In the genomic region with DNA sequence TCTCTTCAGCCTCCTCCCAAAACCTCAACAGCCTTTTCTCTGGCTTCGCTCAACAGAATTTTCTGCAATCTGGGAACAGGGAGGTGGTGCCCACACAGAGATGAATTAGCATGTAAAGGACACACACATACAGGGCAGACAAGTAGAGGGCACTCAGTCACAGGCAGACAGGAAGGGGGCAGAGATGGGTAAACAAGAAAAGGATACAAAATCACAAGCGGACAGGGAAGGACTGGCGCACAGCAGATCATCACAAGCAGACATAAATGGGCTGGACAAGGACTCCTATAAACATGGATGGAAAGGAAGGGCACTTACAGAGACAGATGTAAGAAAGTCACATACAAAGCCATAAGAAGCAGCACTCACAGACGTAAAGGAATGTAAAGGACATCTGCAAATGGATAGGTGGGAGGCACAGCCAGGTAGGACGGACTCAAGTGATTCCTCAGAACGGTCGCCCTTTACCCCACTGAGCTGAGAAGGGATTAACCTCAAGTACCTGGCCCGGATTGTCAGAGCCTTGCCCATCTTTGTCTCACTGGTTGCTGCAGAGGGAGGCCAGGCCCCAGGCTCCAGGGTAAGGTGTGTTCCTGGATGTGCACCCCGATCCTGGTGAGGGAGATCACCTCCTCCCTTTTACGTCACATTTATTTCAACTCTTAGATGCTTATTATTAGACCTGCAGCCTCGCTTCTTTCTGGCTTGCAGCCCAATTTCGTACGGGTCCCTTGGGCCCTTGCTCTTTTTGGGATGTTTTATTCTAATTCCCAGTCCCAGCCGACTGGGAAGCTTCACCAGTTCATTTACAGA, we compare ENCODE assay signal across 8 cellular contexts. TPM values are rescaled to one million over a fixed set of nuclear protein-coding genes. Genes with fewer than 3 reads are reported as not detected.
DNase-seq lines count a peak whose midpoint lies in the region; ATAC-seq, FAIRE-seq and TF ChIP-seq lines count a peak whose summit lies in the region.

No MANE protein-coding gene starts in this region.

- TF ChIP-seq EP300 in HepG2 (IDR thresholded peaks at IDR 0.05; ENCODE audit: low read depth in 2 of 2, low read length in 2 of 2), result no peak
- TF ChIP-seq EP300 in HepG2 (CRISPR knock-in tag; IDR thresholded peaks at IDR 0.05; ENCODE audit: borderline replicate concordance), result no peak
- TF ChIP-seq EP300 in upper lobe of left lung (IDR thresholded peaks at IDR 0.05), result no peak

- TSS peak; percentile 83 for BruUV-seq in HepG2 (replicated peaks; lab: Mats Ljungman, UMichigan)

- H3K27ac ChIP-seq in HepG2 (ENCODE audit: extremely low read length, insufficient read depth, low read length) (peak overlapping the region; percentile 84), upper lobe of left lung (peak overlapping the region; percentile 92 to 95 (median 94))

- CTCF ChIA-PET in HepG2 (lab: Yijun Ruan, JAX; ENCODE audit: low intra/inter-chr PET ratio, low total read pairs), result no interaction called here

- peak; percentile 4 for ATAC-seq in GM19025 (IDR thresholded peaks at IDR 0.05; ENCODE audit: low read depth, unreplicated experiment)
- peak; percentile 8 for ATAC-seq in HG03457 (IDR thresholded peaks at IDR 0.05; ENCODE audit: unreplicated experiment)
- ATAC-seq in HepG2, result peak; percentile 15
- peak; percentile 4 to 20 for ATAC-seq in upper lobe of left lung (ENCODE audit: low FRiP score in 2 of 2)

- H3K36me3 ChIP-seq in HepG2 (replicated peaks in 1 of 2; ENCODE audit: control insufficient read depth in 1 of 2, insufficient read depth in 2 of 2, low read length in 2 of 2) (peaks cover 3 to 15% of the 10 kb centered on the region in 2 experiments; a peak in 1 of 5 replicates), upper lobe of left lung (peaks cover 0 to 16% (median 2%) of the 10 kb centered on the region in 4 donors)

- H3K79me2 ChIP-seq in HepG2 (ENCODE audit: insufficient read depth, low read length), result peaks cover 45% of the 10 kb centered on the region

- H3K27me3 ChIP-seq in HepG2 (ENCODE audit: control insufficient read depth in 1 of 2, insufficient read depth in 2 of 2, low read length in 2 of 2) (no peaks in the 10 kb centered on the region; a peak in 1 of 5 replicates), upper lobe of left lung (no peaks in the 10 kb centered on the region)

- intact Hi-C loops in HepG2 (cut with micrococcal nuclease; ENCODE audit: unreplicated experiment), result loop anchor here (1.0 kb wide), 3 partner anchors 15 to 40 kb away; partner anchors contain the start of genes HDGF and MRPL24

- POLR2A ChIA-PET in HepG2 (lab: Yijun Ruan, JAX), result interaction anchor here (0.5 to 6.5 kb wide), 19 partner anchors 8 to 309 kb away, joined by 3 to 125 read pairs (median 4); partner anchors contain the start of genes HDGF, ISG20L2, METTL25B and MRPL24

- peak; percentile 15 for FAIRE-seq in HepG2 (lab: Jason Lieb, UNC)
- FAIRE-seq in frontal cortex (lab: Jason Lieb, UNC), result no peak

- H2AFZ ChIP-seq in HepG2 (ENCODE audit: low read length), result peak overlapping the region; percentile 55

- TF ChIP-seq CTCF in HepG2 (CRISPR knock-in tag; IDR thresholded peaks at IDR 0.05), result peak; percentile 30
- no peak for TF ChIP-seq CTCF in upper lobe of left lung (IDR thresholded peaks at IDR 0.05)

- H3K4me3 ChIP-seq in HepG2 (replicated peaks in 1 of 3; ENCODE audit: insufficient read depth in 1 of 3, low read depth in 2 of 3, low read length in 3 of 3), result peak overlapping the region; percentile 71 to 85 (median 77)
- peak overlapping the region; percentile 45 to 93 (median 88) for H3K4me3 ChIP-seq in upper lobe of left lung

- H3K9me3 ChIP-seq in HepG2 (ENCODE audit: low read length), result no peaks in the 10 kb centered on the region
- no peaks in the 10 kb centered on the region for H3K9me3 ChIP-seq in upper lobe of left lung

- peak overlapping the region; percentile 82 for H3K9ac ChIP-seq in HepG2 (ENCODE audit: insufficient read depth, low read depth, low read length)

- in situ Hi-C loops in HepG2 (cut with HindIII; ENCODE audit: extremely low pct_ligation_motif_present, low pct_unique_long_range_greater_than_20kb), result loop anchor here (5.0 kb wide), 1 partner anchor 39 kb away; the partner anchor contains the start of genes ISG20L2 and METTL25B

- 5% methylated on average over 14 of the region's 14 CpGs for WGBS in HepG2 (ENCODE audit: low lambda C conversion rate)
- WGBS in upper lobe of left lung, 2 donors, result 7 to 8% methylated on average over 14 of the region's 14 CpGs

- DNase-seq in AG20443 (ENCODE audit: low spot score) (peak; percentile 25), astrocyte of the hippocampus (ENCODE audit: low read depth, low spot score) (peak; percentile 25), HepG2 (ENCODE audit: low spot score) (no peak), upper lobe of left lung (no peak), H4 (ENCODE audit: low spot score) (no peak), frontal cortex (ENCODE audit: low spot score in 2 of 2) (no peak)

- no peak; a peak in 1 of 4 replicates for TF ChIP-seq POLR2A in HepG2 (IDR thresholded peaks at IDR 0.05; ENCODE audit: insufficient read depth in 1 of 2, low read depth in 2 of 2, low read length in 2 of 2)
- no peak for TF ChIP-seq POLR2A in upper lobe of left lung (IDR thresholded peaks at IDR 0.05)

- peaks cover 5% of the 10 kb centered on the region; the same call in 1 of the 2 replicates for H4K20me1 ChIP-seq in HepG2 (ENCODE audit: insufficient read depth, low read length)

- H3K4me2 ChIP-seq in HepG2 (ENCODE audit: low read depth, low read length), result peak overlapping the region; percentile 83

- H3K4me1 ChIP-seq in HepG2 (ENCODE audit: insufficient read depth, low read length), result peaks cover 42% of the 10 kb centered on the region
- peaks cover 27 to 48% (median 37%) of the 10 kb centered on the region in 4 donors for H3K4me1 ChIP-seq in upper lobe of left lung

- TF ChIP-seq RAD21 in HepG2 (CRISPR knock-in tag; IDR thresholded peaks at IDR 0.05), result no peak; the same call in 1 of the 2 replicates

RNA-seq across cellular contexts. Expression of gene PRCC, which starts 0.8 kb away (rescaled TPM):
- total RNA-seq in HepG2 (2016; rRNA removed; fragmentation: Illumina TruSeq; extraction: Trizol), result 24.2 and 26.8 TPM in 2 replicates
- total RNA-seq in HepG2 (2016; cell fraction: cytosol; rRNA removed; fragmentation: Illumina TruSeq; extraction: Trizol; ENCODE audit: low read depth), result 6.3 and 7.3 TPM in 2 replicates
- total RNA-seq in HepG2 (2016; cell fraction: insoluble cytoplasmic fraction; rRNA removed; fragmentation: Illumina TruSeq; extraction: Trizol), result 24.6 and 27.1 TPM in 2 replicates
- total RNA-seq in HepG2 (2016; cell fraction: membrane; rRNA removed; fragmentation: Illumina TruSeq; extraction: Trizol), result 22.6 and 26.4 TPM in 2 replicates
- total RNA-seq in HepG2 (2016; cell fraction: nucleus; rRNA removed; fragmentation: Illumina TruSeq; extraction: Trizol), result 22.4 and 23.7 TPM in 2 replicates
- 40.5 and 46.3 TPM in 2 replicates for polyA plus RNA-seq in HepG2 (2011; rRNA removed)
- 40.1 and 44.6 TPM in 2 replicates for polyA plus RNA-seq in HepG2 (2011; cell fraction: cytosol; rRNA removed)
- 26.1 and 27.1 TPM in 2 replicates for polyA plus RNA-seq in HepG2 (2011; cell fraction: nucleus; rRNA removed)
- polyA plus RNA-seq in HepG2 (2012), result 30.8 and 33.7 TPM in 2 replicates
- 8.0 and 9.1 TPM in 2 replicates for polyA plus RNA-seq in HepG2 (2016; cell fraction: cytosol; fragmentation: Illumina TruSeq; extraction: Trizol; ENCODE audit: low read depth)
- polyA plus RNA-seq in HepG2 (2016; cell fraction: insoluble cytoplasmic fraction; fragmentation: Illumina TruSeq; extraction: Trizol; ENCODE audit: low read depth), result 48.3 and 56.0 TPM in 2 replicates
- 22.7 and 25.6 TPM in 2 replicates for polyA plus RNA-seq in HepG2 (2016; cell fraction: membrane; fragmentation: Illumina TruSeq; extraction: Trizol; ENCODE audit: low read depth)
- 56.0 and 57.2 TPM in 2 replicates for polyA plus RNA-seq in HepG2 (2016; cell fraction: nucleus; fragmentation: Illumina TruSeq; extraction: Trizol; ENCODE audit: insufficient read depth, low read depth)
- polyA minus RNA-seq in HepG2 (2011; rRNA and poly(A)+ RNA removed; ENCODE audit: low replicate concordance), result 57.9 and 206 TPM in 2 replicates
- polyA minus RNA-seq in HepG2 (2011; cell fraction: cytosol; rRNA and poly(A)+ RNA removed), result 24.3 and 33.6 TPM in 2 replicates
- polyA minus RNA-seq in HepG2 (2011; cell fraction: nucleus; rRNA and poly(A)+ RNA removed), result 23.6 and 34.9 TPM in 2 replicates
- 10 to 100 TPM; 36.5 to 52.4 (median 40.8) TPM for total RNA-seq in upper lobe of left lung
- total RNA-seq in H4 (2014; rRNA removed; shearing (Covaris generic)), result 22.2 and 36.2 TPM in 2 replicates
- 14.3 TPM for total RNA-seq in frontal cortex

RNA-seq across cellular contexts. Expression of gene HDGF, which starts 15.0 kb away (rescaled TPM):
- total RNA-seq in HepG2 (2016; rRNA removed; fragmentation: Illumina TruSeq; extraction: Trizol), result 183 and 196 TPM in 2 replicates
- 98.2 and 98.3 TPM in 2 replicates for total RNA-seq in HepG2 (2016; cell fraction: cytosol; rRNA removed; fragmentation: Illumina TruSeq; extraction: Trizol; ENCODE audit: low read depth)
- 165 and 204 TPM in 2 replicates for total RNA-seq in HepG2 (2016; cell fraction: insoluble cytoplasmic fraction; rRNA removed; fragmentation: Illumina TruSeq; extraction: Trizol)
- total RNA-seq in HepG2 (2016; cell fraction: membrane; rRNA removed; fragmentation: Illumina TruSeq; extraction: Trizol), result 258 and 266 TPM in 2 replicates
- 89.8 and 111 TPM in 2 replicates for total RNA-seq in HepG2 (2016; cell fraction: nucleus; rRNA removed; fragmentation: Illumina TruSeq; extraction: Trizol)
- 128 and 156 TPM in 2 replicates for polyA plus RNA-seq in HepG2 (2011; rRNA removed)
- 115 and 119 TPM in 2 replicates for polyA plus RNA-seq in HepG2 (2011; cell fraction: cytosol; rRNA removed)
- 57.2 and 81.2 TPM in 2 replicates for polyA plus RNA-seq in HepG2 (2011; cell fraction: nucleus; rRNA removed)
- polyA plus RNA-seq in HepG2 (2012), result 124 and 162 TPM in 2 replicates
- polyA plus RNA-seq in HepG2 (2016; cell fraction: cytosol; fragmentation: Illumina TruSeq; extraction: Trizol; ENCODE audit: low read depth), result 177 and 192 TPM in 2 replicates
- 263 and 292 TPM in 2 replicates for polyA plus RNA-seq in HepG2 (2016; cell fraction: insoluble cytoplasmic fraction; fragmentation: Illumina TruSeq; extraction: Trizol; ENCODE audit: low read depth)
- polyA plus RNA-seq in HepG2 (2016; cell fraction: membrane; fragmentation: Illumina TruSeq; extraction: Trizol; ENCODE audit: low read depth), result 342 and 343 TPM in 2 replicates
- polyA plus RNA-seq in HepG2 (2016; cell fraction: nucleus; fragmentation: Illumina TruSeq; extraction: Trizol; ENCODE audit: insufficient read depth, low read depth), result 211 and 230 TPM in 2 replicates
- polyA minus RNA-seq in HepG2 (2011; rRNA and poly(A)+ RNA removed; ENCODE audit: low replicate concordance), result 134 and 389 TPM in 2 replicates
- 64.6 and 71.8 TPM in 2 replicates for polyA minus RNA-seq in HepG2 (2011; cell fraction: cytosol; rRNA and poly(A)+ RNA removed)
- 30.8 and 31.2 TPM in 2 replicates for polyA minus RNA-seq in HepG2 (2011; cell fraction: nucleus; rRNA and poly(A)+ RNA removed)
- total RNA-seq in upper lobe of left lung, result 100 to 1,000 TPM; 129 to 231 (median 182) TPM
- 168 and 173 TPM in 2 replicates for total RNA-seq in H4 (2014; rRNA removed; shearing (Covaris generic))
- 63.6 TPM for total RNA-seq in frontal cortex

RNA-seq across cellular contexts. Expression of gene MRPL24, which starts 25.6 kb away (rescaled TPM):
- total RNA-seq in HepG2 (2016; rRNA removed; fragmentation: Illumina TruSeq; extraction: Trizol), result 42.9 and 45.7 TPM in 2 replicates
- total RNA-seq in HepG2 (2016; cell fraction: cytosol; rRNA removed; fragmentation: Illumina TruSeq; extraction: Trizol; ENCODE audit: low read depth), result 18.3 and 22.1 TPM in 2 replicates
- total RNA-seq in HepG2 (2016; cell fraction: insoluble cytoplasmic fraction; rRNA removed; fragmentation: Illumina TruSeq; extraction: Trizol), result 43.5 and 49.0 TPM in 2 replicates
- total RNA-seq in HepG2 (2016; cell fraction: membrane; rRNA removed; fragmentation: Illumina TruSeq; extraction: Trizol), result 21.2 and 21.3 TPM in 2 replicates
- total RNA-seq in HepG2 (2016; cell fraction: nucleus; rRNA removed; fragmentation: Illumina TruSeq; extraction: Trizol), result 13.5 and 22.5 TPM in 2 replicates
- polyA plus RNA-seq in HepG2 (2011; rRNA removed), result 37.7 and 38.1 TPM in 2 replicates
- polyA plus RNA-seq in HepG2 (2011; cell fraction: cytosol; rRNA removed), result 28.3 and 29.4 TPM in 2 replicates
- 15.0 and 17.2 TPM in 2 replicates for polyA plus RNA-seq in HepG2 (2011; cell fraction: nucleus; rRNA removed)
- 29.0 TPM in 2 replicates for polyA plus RNA-seq in HepG2 (2012)
- polyA plus RNA-seq in HepG2 (2016; cell fraction: cytosol; fragmentation: Illumina TruSeq; extraction: Trizol; ENCODE audit: low read depth), result 21.1 and 21.8 TPM in 2 replicates
- 58.3 and 58.4 TPM in 2 replicates for polyA plus RNA-seq in HepG2 (2016; cell fraction: insoluble cytoplasmic fraction; fragmentation: Illumina TruSeq; extraction: Trizol; ENCODE audit: low read depth)
- polyA plus RNA-seq in HepG2 (2016; cell fraction: membrane; fragmentation: Illumina TruSeq; extraction: Trizol; ENCODE audit: low read depth), result 18.3 and 20.0 TPM in 2 replicates
- 39.4 and 46.6 TPM in 2 replicates for polyA plus RNA-seq in HepG2 (2016; cell fraction: nucleus; fragmentation: Illumina TruSeq; extraction: Trizol; ENCODE audit: insufficient read depth, low read depth)
- polyA minus RNA-seq in HepG2 (2011; rRNA and poly(A)+ RNA removed; ENCODE audit: low replicate concordance), result 13.2 and 67.4 TPM in 2 replicates
- polyA minus RNA-seq in HepG2 (2011; cell fraction: cytosol; rRNA and poly(A)+ RNA removed), result 8.8 and 9.7 TPM in 2 replicates
- 5.7 and 8.6 TPM in 2 replicates for polyA minus RNA-seq in HepG2 (2011; cell fraction: nucleus; rRNA and poly(A)+ RNA removed)
- total RNA-seq in upper lobe of left lung, result 10 to 100 TPM; 19.6 to 52.5 (median 40.8) TPM
- total RNA-seq in H4 (2014; rRNA removed; shearing (Covaris generic)), result 82.2 and 96.3 TPM in 2 replicates
- total RNA-seq in frontal cortex, result 14.7 TPM

RNA-seq across cellular contexts. Expression of gene ISG20L2, which starts 37.9 kb away (rescaled TPM):
- total RNA-seq in HepG2 (2016; rRNA removed; fragmentation: Illumina TruSeq; extraction: Trizol), result 17.8 and 19.8 TPM in 2 replicates
- 4.3 and 4.7 TPM in 2 replicates for total RNA-seq in HepG2 (2016; cell fraction: cytosol; rRNA removed; fragmentation: Illumina TruSeq; extraction: Trizol; ENCODE audit: low read depth)
- total RNA-seq in HepG2 (2016; cell fraction: insoluble cytoplasmic fraction; rRNA removed; fragmentation: Illumina TruSeq; extraction: Trizol), result 17.0 and 17.7 TPM in 2 replicates
- total RNA-seq in HepG2 (2016; cell fraction: membrane; rRNA removed; fragmentation: Illumina TruSeq; extraction: Trizol), result 13.2 and 14.0 TPM in 2 replicates
- 9.6 and 14.9 TPM in 2 replicates for total RNA-seq in HepG2 (2016; cell fraction: nucleus; rRNA removed; fragmentation: Illumina TruSeq; extraction: Trizol)
- polyA plus RNA-seq in HepG2 (2011; rRNA removed), result 21.3 and 22.8 TPM in 2 replicates
- polyA plus RNA-seq in HepG2 (2011; cell fraction: cytosol; rRNA removed), result 14.8 and 16.6 TPM in 2 replicates
- 7.5 and 8.0 TPM in 2 replicates for polyA plus RNA-seq in HepG2 (2011; cell fraction: nucleus; rRNA removed)
- polyA plus RNA-seq in HepG2 (2012), result 13.2 and 14.7 TPM in 2 replicates
- 4.2 and 5.1 TPM in 2 replicates for polyA plus RNA-seq in HepG2 (2016; cell fraction: cytosol; fragmentation: Illumina TruSeq; extraction: Trizol; ENCODE audit: low read depth)
- 31.5 and 36.7 TPM in 2 replicates for polyA plus RNA-seq in HepG2 (2016; cell fraction: insoluble cytoplasmic fraction; fragmentation: Illumina TruSeq; extraction: Trizol; ENCODE audit: low read depth)
- 12.8 and 15.4 TPM in 2 replicates for polyA plus RNA-seq in HepG2 (2016; cell fraction: membrane; fragmentation: Illumina TruSeq; extraction: Trizol; ENCODE audit: low read depth)
- polyA plus RNA-seq in HepG2 (2016; cell fraction: nucleus; fragmentation: Illumina TruSeq; extraction: Trizol; ENCODE audit: insufficient read depth, low read depth), result 21.4 and 24.7 TPM in 2 replicates
- 27.7 and 116 TPM in 2 replicates for polyA minus RNA-seq in HepG2 (2011; rRNA and poly(A)+ RNA removed; ENCODE audit: low replicate concordance)
- 9.0 and 13.8 TPM in 2 replicates for polyA minus RNA-seq in HepG2 (2011; cell fraction: cytosol; rRNA and poly(A)+ RNA removed)
- 11.8 and 21.6 TPM in 2 replicates for polyA minus RNA-seq in HepG2 (2011; cell fraction: nucleus; rRNA and poly(A)+ RNA removed)
- total RNA-seq in upper lobe of left lung, result 10 to 100 TPM; 10.8 to 38.8 (median 22.9) TPM
- total RNA-seq in H4 (2014; rRNA removed; shearing (Covaris generic)), result 22.2 and 27.0 TPM in 2 replicates
- total RNA-seq in frontal cortex, result 7.3 TPM

RNA-seq across cellular contexts. Expression of gene METTL25B, which starts 38.2 kb away (rescaled TPM):
- total RNA-seq in HepG2 (2016; rRNA removed; fragmentation: Illumina TruSeq; extraction: Trizol) (8.1 and 11.9 TPM in 2 replicates), upper lobe of left lung (100 to 1,000 TPM in 1 of 6 donors, 10 to 100 TPM in 5; 23.4 to 131 (median 39.9) TPM), frontal cortex (5.7 TPM)
- 4.8 and 7.1 TPM in 2 replicates for total RNA-seq in HepG2 (2016; cell fraction: cytosol; rRNA removed; fragmentation: Illumina TruSeq; extraction: Trizol; ENCODE audit: low read depth)
- 8.7 and 14.6 TPM in 2 replicates for total RNA-seq in HepG2 (2016; cell fraction: insoluble cytoplasmic fraction; rRNA removed; fragmentation: Illumina TruSeq; extraction: Trizol)
- total RNA-seq in HepG2 (2016; cell fraction: membrane; rRNA removed; fragmentation: Illumina TruSeq; extraction: Trizol), result 7.4 and 7.9 TPM in 2 replicates
- total RNA-seq in HepG2 (2016; cell fraction: nucleus; rRNA removed; fragmentation: Illumina TruSeq; extraction: Trizol), result 8.7 and 16.4 TPM in 2 replicates
- 24.0 and 26.3 TPM in 2 replicates for polyA plus RNA-seq in HepG2 (2011; rRNA removed)
- 15.1 and 18.0 TPM in 2 replicates for polyA plus RNA-seq in HepG2 (2011; cell fraction: cytosol; rRNA removed)
- 45.6 and 53.5 TPM in 2 replicates for polyA plus RNA-seq in HepG2 (2011; cell fraction: nucleus; rRNA removed)
- 18.4 and 20.2 TPM in 2 replicates for polyA plus RNA-seq in HepG2 (2012)
- polyA plus RNA-seq in HepG2 (2016; cell fraction: cytosol; fragmentation: Illumina TruSeq; extraction: Trizol; ENCODE audit: low read depth), result 4.1 and 5.6 TPM in 2 replicates
- polyA plus RNA-seq in HepG2 (2016; cell fraction: insoluble cytoplasmic fraction; fragmentation: Illumina TruSeq; extraction: Trizol; ENCODE audit: low read depth), result 7.1 and 9.1 TPM in 2 replicates
- 6.4 and 8.1 TPM in 2 replicates for polyA plus RNA-seq in HepG2 (2016; cell fraction: membrane; fragmentation: Illumina TruSeq; extraction: Trizol; ENCODE audit: low read depth)
- polyA plus RNA-seq in HepG2 (2016; cell fraction: nucleus; fragmentation: Illumina TruSeq; extraction: Trizol; ENCODE audit: insufficient read depth, low read depth), result 35.7 and 36.8 TPM in 2 replicates
- 28.4 and 53.9 TPM in 2 replicates for polyA minus RNA-seq in HepG2 (2011; rRNA and poly(A)+ RNA removed; ENCODE audit: low replicate concordance)
- 9.3 and 11.1 TPM in 2 replicates for polyA minus RNA-seq in HepG2 (2011; cell fraction: cytosol; rRNA and poly(A)+ RNA removed)
- polyA minus RNA-seq in HepG2 (2011; cell fraction: nucleus; rRNA and poly(A)+ RNA removed), result 16.1 and 19.6 TPM in 2 replicates
- 11.6 and 20.0 TPM in 2 replicates for total RNA-seq in H4 (2014; rRNA removed; shearing (Covaris generic))

Comparison
In these comparisons a context has a peak if more than half of its experiments do, and no peak if none do; other contexts are left out.
1. DNase-seq: peak in AG20443 (single experiment) and astrocyte of the hippocampus (single experiment); none in HepG2 (single experiment), upper lobe of left lung (0 of 2), H4 (single experiment) and frontal cortex (0 of 2).
2. Peak in every context shown above with its lines, with median percentiles within 50 percentile points of each other: ATAC-seq.